ENCODE assay signal across 8 cellular contexts in the genomic region with DNA sequence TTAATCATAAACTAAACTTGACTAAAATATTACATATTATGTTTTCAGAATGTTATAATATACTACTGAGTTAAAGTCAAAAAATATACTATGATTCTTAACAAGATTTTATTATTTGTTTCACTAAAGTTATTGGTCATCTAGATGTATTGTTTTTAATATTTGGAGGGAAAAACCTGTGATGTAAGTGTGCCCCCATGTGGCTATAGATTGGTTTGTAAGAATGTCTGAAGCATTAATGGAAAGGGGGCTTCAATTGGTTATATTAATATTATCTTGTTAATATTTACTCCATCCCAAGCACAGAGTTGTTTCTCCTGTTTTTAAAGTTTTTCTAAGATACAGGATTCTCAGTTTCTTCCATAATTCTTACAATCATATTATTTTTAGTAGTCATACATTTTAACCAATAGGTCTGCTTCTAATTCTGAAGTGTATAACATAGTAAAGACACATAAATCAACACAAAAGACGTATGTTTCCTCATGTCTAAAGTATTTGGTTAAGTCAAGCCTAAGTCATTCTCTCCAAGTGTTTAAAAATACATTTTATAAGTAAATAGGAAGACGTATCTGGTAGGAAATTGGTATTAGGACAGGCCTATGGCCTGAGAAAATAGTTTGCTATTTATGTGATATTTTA. TPM values are rescaled to one million over a fixed set of nuclear protein-coding genes. Genes with fewer than 3 reads are reported as not detected.
DNase-seq lines count a peak whose midpoint lies in the region; TF ChIP-seq lines count a peak whose summit lies in the region.

No MANE protein-coding gene starts in this region.

- no peak for TF ChIP-seq EP300 in ovary (IDR thresholded peaks at IDR 0.05)

- no peaks in the 10 kb centered on the region for H3K9me3 ChIP-seq in ascending aorta
- H3K9me3 ChIP-seq in ovary, result no peaks in the 10 kb centered on the region

- no peaks in the 10 kb centered on the region for H3K9me3 Mint-ChIP-seq in activated T-cell treated with anti-CD3 and anti-CD28 coated beads, Interleukin-2, amount 50 U/mL, for 24 hours

- peak; percentile 61 for DNase-seq in DMS53 (lab: John Stamatoyannopoulos, UW)
- DNase-seq in LHCN-M2 (ENCODE audit: low read depth), result peak; percentile 52
- no peak for DNase-seq in ascending aorta (ENCODE audit: low spot score in 2 of 2)
- DNase-seq in lung microvascular endothelial cell (ENCODE audit: low read depth in 2 of 2), result peak; percentile 52 to 61
- DNase-seq in activated T-cell treated with anti-CD3 and anti-CD28 coated beads, Interleukin-2, amount 50 U/mL, for 24 hours, result no peak
- no peak for DNase-seq in T-helper 9 cell
- no peak for DNase-seq in iPS-NIHi7 (ENCODE audit: extremely low spot score)
- no peak for DNase-seq in ovary

- no peaks in the 10 kb centered on the region for H3K27me3 Mint-ChIP-seq in activated T-cell treated with anti-CD3 and anti-CD28 coated beads, Interleukin-2, amount 50 U/mL, for 24 hours

- H3K4me3 ChIP-seq in ascending aorta, result no peak overlapping the region
- H3K4me3 ChIP-seq in ovary, result no peak overlapping the region

- H3K36me3 ChIP-seq in ascending aorta (no peaks in the 10 kb centered on the region), ovary (no peaks in the 10 kb centered on the region)

- 59 to 68% (median 64%) methylated on average over 2 of the region's 2 CpGs for WGBS in ovary, 3 donors

- intact Hi-C loops in ascending aorta (cut with DNase I) (loop anchor here (5.0 to 10.0 kb wide), 2 partner anchors 359 to 392 kb away; no protein-coding TSS in a partner anchor), ovary (cut with DNase I) (loop anchor here in 1 of 4 donors (10.0 kb wide), 1 partner anchor 61 kb away; a partner anchor contains a TSS)

- TF ChIP-seq POLR2A in ovary (IDR thresholded peaks at IDR 0.05), result no peak

- no peaks in the 10 kb centered on the region for H3K4me1 Mint-ChIP-seq in activated T-cell treated with anti-CD3 and anti-CD28 coated beads, Interleukin-2, amount 50 U/mL, for 24 hours (ENCODE audit: low read depth)

- no peaks in the 10 kb centered on the region for H3K36me3 Mint-ChIP-seq in activated T-cell treated with anti-CD3 and anti-CD28 coated beads, Interleukin-2, amount 50 U/mL, for 24 hours (ENCODE audit: low read depth)

- H3K4me3 Mint-ChIP-seq in activated T-cell treated with anti-CD3 and anti-CD28 coated beads, Interleukin-2, amount 50 U/mL, for 24 hours, result no peak overlapping the region

- no peak overlapping the region for H3K27ac Mint-ChIP-seq in activated T-cell treated with anti-CD3 and anti-CD28 coated beads, Interleukin-2, amount 50 U/mL, for 24 hours

- H3K27ac ChIP-seq in ascending aorta, result no peak overlapping the region
- H3K27ac ChIP-seq in ovary, result no peak overlapping the region

- TF ChIP-seq CTCF in ascending aorta (IDR thresholded peaks at IDR 0.05) (peak in 2 of 3 experiments; percentile 38 to 49), ovary (IDR thresholded peaks at IDR 0.05) (peak in 1 of 3 donors; percentile 13)

- H3K27me3 ChIP-seq in ascending aorta (no peaks in the 10 kb centered on the region), ovary (no peaks in the 10 kb centered on the region)

- no peaks in the 10 kb centered on the region for H3K4me1 ChIP-seq in ascending aorta
- no peaks in the 10 kb centered on the region for H3K4me1 ChIP-seq in ovary (ENCODE audit: insufficient read depth)

RNA-seq across cellular contexts. Expression of a gene that starts 58.0 kb away (rescaled TPM):
- total RNA-seq in LHCN-M2 (2014; rRNA removed), result not detected in 2 replicates
- not detected for polyA plus RNA-seq in LHCN-M2 (2012)
- total RNA-seq in ascending aorta, result not detected
- not detected in 2 replicates for total RNA-seq in lung microvascular endothelial cell
- not detected for total RNA-seq in ovary
- not detected for polyA plus RNA-seq in ovary

Comparison
In these comparisons a context has a peak if more than half of its experiments do, and no peak if none do; other contexts are left out.
1. DNase-seq: peak in DMS53 (single experiment), LHCN-M2 (single experiment) and lung microvascular endothelial cell (2 of 2); none in ascending aorta (0 of 2), activated T-cell treated with anti-CD3 and anti-CD28 coated beads, Interleukin-2, amount 50 U/mL, for 24 hours (single experiment), T-helper 9 cell (single experiment), iPS-NIHi7 (single experiment) and ovary (0 of 5).